Comparison of ENCODE assay signal across 15 cellular contexts in genomic region chr1:184967045-184967444, GRCh38.
"Had no signal": no experiment of that assay in that cellular context is flagged by ENCODE, and none has a peak within 500 bp of the region (broad histone marks: within the 10 kb centered on the region; RNA-seq: fewer than 3 reads in every experiment).

No MANE protein-coding gene starts in this region.

- H3K9me3 Mint-ChIP-seq: T-helper 1 cell treated with Interleukin-12 subunit alpha and Interleukin-12 subunit beta and Interleukin-4 antibody, amounts not matched to agents 30 μg/mL and 1 μg/mL, for 36 hours; type B pancreatic cell; WTC11 had no signal

- H3K4me3 ChIP-seq: lung, ovary had no signal

- H3K36me3 Mint-ChIP-seq: type B pancreatic cell, WTC11 had no signal

- ATAC-seq: left colon, WTC11 had no signal

- H3K9me3 ChIP-seq: ovary had no signal

- DNase-seq: activated CD4-positive, alpha-beta T cell treated with anti-CD3 and anti-CD28 coated beads for 48 hours; activated CD8-positive, alpha-beta memory T cell treated with anti-CD3 and anti-CD28 coated beads for 24 hours; activated naive CD4-positive, alpha-beta T cell treated with Interleukin-2 at 50 U/mL for 16 hours; central memory CD4-positive, alpha-beta T cell; effector CD8-positive, alpha-beta T cell; foreskin melanocyte; left colon; ovary; stimulated activated CD4-positive, alpha-beta T cell treated with anti-CD3 and anti-CD28 coated beads, Interleukin-15, amount 100 ng/mL, for 24 hours; stimulated activated CD4-positive, alpha-beta T cell treated with anti-CD3 and anti-CD28 coated beads, Interleukin-4, amount 100 ng/mL, for 1 hour; stimulated activated naive CD4-positive, alpha-beta T cell had no signal

- H3K27ac Mint-ChIP-seq: T-helper 1 cell treated with Interleukin-12 subunit alpha and Interleukin-12 subunit beta and Interleukin-4 antibody, amounts not matched to agents 30 μg/mL and 1 μg/mL, for 36 hours; type B pancreatic cell; WTC11 had no signal

- H3K4me3 Mint-ChIP-seq: T-helper 1 cell treated with Interleukin-12 subunit alpha and Interleukin-12 subunit beta and Interleukin-4 antibody, amounts not matched to agents 30 μg/mL and 1 μg/mL, for 36 hours; type B pancreatic cell; WTC11 had no signal

- H3K4me1 Mint-ChIP-seq: WTC11 had no signal

- H3K27ac ChIP-seq: ovary had no signal

- H3K36me3 ChIP-seq: ovary had no signal

- H3K27me3 ChIP-seq: ovary had no signal
